ENCODE assay signal across 8 cellular contexts in genomic region chr11:48020092-48020755, GRCh38. TPM values are rescaled to one million over a fixed set of nuclear protein-coding genes. Genes with fewer than 3 reads are reported as not detected.
DNase-seq lines count a peak whose midpoint lies in the region; ATAC-seq and TF ChIP-seq lines count a peak whose summit lies in the region.

No MANE protein-coding gene starts in this region.

- TF ChIP-seq CTCF in left lung (IDR thresholded peaks at IDR 0.05): no peak

- peak overlapping the region in 1 of 2 donors; percentile 82 for H3K27ac ChIP-seq in left lung

- H3K4me3 ChIP-seq in left lung: no peak overlapping the region

- H3K36me3 ChIP-seq in left lung: no peaks in the 10 kb centered on the region

- intact Hi-C loops in left lung (cut with DNase I): no loop called here

- H3K4me1 ChIP-seq in left lung: peaks cover 12 to 95% of the 10 kb centered on the region in 2 donors

- no peaks in the 10 kb centered on the region for H3K9me3 ChIP-seq in left lung

- ATAC-seq in GM18870 (IDR thresholded peaks at IDR 0.05; ENCODE audit: unreplicated experiment) (peak; percentile 89), HG02852 (IDR thresholded peaks at IDR 0.05; ENCODE audit: unreplicated experiment) (peak; percentile 79), left lung (peak; percentile 56)

- no peaks in the 10 kb centered on the region for H3K27me3 ChIP-seq in left lung

- DNase-seq in SIG-M5 treated with dmso at 0.1 percent for 504 hours (lab: John Stamatoyannopoulos, UW; ENCODE audit: unreplicated experiment) (peak; percentile 96), left lung (no peak), NCI-H1092 treated with DMSO at 0.1 percent for 48 hours (lab: John Stamatoyannopoulos, UW) (no peak), D341Med (ENCODE audit: low spot score) (no peak), glomerular visceral epithelial cell (ENCODE audit: extremely low spot score) (no peak), COR-L47 (lab: John Stamatoyannopoulos, UW) (no peak)

RNA-seq across cellular contexts. Expression of gene PTPRJ, which starts 39.9 kb away (rescaled TPM):
- 10 to 100 TPM; 42.2 to 63.5 TPM for total RNA-seq in left lung
